14 cellular contexts compared by ENCODE assay signal in genomic region chr12:18970603-18971002, GRCh38.
"Had no signal": no experiment of that assay in that cellular context is flagged by ENCODE, and none has a peak within 500 bp of the region (broad histone marks: within the 10 kb centered on the region; RNA-seq: fewer than 3 reads in every experiment).

No MANE protein-coding gene starts in this region.

- H3K27ac ChIP-seq: breast epithelium, epithelial cell of prostate, heart left ventricle, ovary, sigmoid colon had no signal

- H3K4me1 ChIP-seq: breast epithelium, heart left ventricle, sigmoid colon had no signal

- H3K4me1 Mint-ChIP-seq: stimulated activated naive CD8-positive, alpha-beta T cell treated with anti-CD3 and anti-CD28 coated beads, Interleukin-15, amount 100 ng/mL, for 72 hours had no signal

- H3K4me3 Mint-ChIP-seq: activated T-helper 1 cell treated with anti-CD3 and anti-CD28 coated beads, Interleukin-12 subunit alpha, Interleukin-12 subunit beta, Interleukin-2, Interleukin-4 antibody, amounts not matched to agents 30 ng/mL and 10 ng/mL and 1 ng/mL, durations not matched to agents 14 hours and 24 hours and 36 hours; neural crest cell; stimulated activated naive CD8-positive, alpha-beta T cell treated with anti-CD3 and anti-CD28 coated beads, Interleukin-15, amount 100 ng/mL, for 72 hours had no signal

- H3K36me3 ChIP-seq: breast epithelium, heart left ventricle, ovary, sigmoid colon had no signal

- H3K9me3 ChIP-seq: breast epithelium, ovary, sigmoid colon had no signal

- H3K27me3 Mint-ChIP-seq: stimulated activated naive CD8-positive, alpha-beta T cell treated with anti-CD3 and anti-CD28 coated beads, Interleukin-15, amount 100 ng/mL, for 72 hours had no signal

- H3K9me3 Mint-ChIP-seq: activated T-helper 1 cell treated with anti-CD3 and anti-CD28 coated beads, Interleukin-12 subunit alpha, Interleukin-12 subunit beta, Interleukin-2, Interleukin-4 antibody, amounts not matched to agents 30 ng/mL and 10 ng/mL and 1 ng/mL, durations not matched to agents 14 hours and 24 hours and 36 hours; stimulated activated naive CD8-positive, alpha-beta T cell treated with anti-CD3 and anti-CD28 coated beads, Interleukin-15, amount 100 ng/mL, for 72 hours had no signal

- H3K4me3 ChIP-seq: breast epithelium, heart left ventricle, ovary, sigmoid colon had no signal

- H3K27me3 ChIP-seq: breast epithelium, heart left ventricle, ovary, sigmoid colon had no signal

- DNase-seq: activated naive CD4-positive, alpha-beta T cell treated with Interleukin-2 at 50 U/mL for 16 hours; aorta; heart left ventricle; islet precursor cell; ovary; sigmoid colon; stimulated activated CD4-positive, alpha-beta T cell treated with anti-CD3 and anti-CD28 coated beads, Interleukin-1b, Interleukin-23, amount 100 ng/mL, for 48 hours; stimulated activated naive CD8-positive, alpha-beta T cell treated with anti-CD3 and anti-CD28 coated beads, Interleukin-15, amount 100 ng/mL, for 72 hours had no signal

- ATAC-seq: activated CD4-positive, CD25-positive, alpha-beta regulatory T cell treated with anti-CD3 and anti-CD28 coated beads, Interleukin-2, amount 50 U/mL, for 24 hours; heart left ventricle; left lobe of liver; stimulated activated naive CD8-positive, alpha-beta T cell treated with anti-CD3 and anti-CD28 coated beads, Interleukin-15, amount 100 ng/mL, for 72 hours had no signal

- H3K27ac Mint-ChIP-seq: activated T-helper 1 cell treated with anti-CD3 and anti-CD28 coated beads, Interleukin-12 subunit alpha, Interleukin-12 subunit beta, Interleukin-2, Interleukin-4 antibody, amounts not matched to agents 30 ng/mL and 10 ng/mL and 1 ng/mL, durations not matched to agents 14 hours and 24 hours and 36 hours; stimulated activated naive CD8-positive, alpha-beta T cell treated with anti-CD3 and anti-CD28 coated beads, Interleukin-15, amount 100 ng/mL, for 72 hours had no signal
